1 cellular context compared by ENCODE assay signal in the genomic region with DNA sequence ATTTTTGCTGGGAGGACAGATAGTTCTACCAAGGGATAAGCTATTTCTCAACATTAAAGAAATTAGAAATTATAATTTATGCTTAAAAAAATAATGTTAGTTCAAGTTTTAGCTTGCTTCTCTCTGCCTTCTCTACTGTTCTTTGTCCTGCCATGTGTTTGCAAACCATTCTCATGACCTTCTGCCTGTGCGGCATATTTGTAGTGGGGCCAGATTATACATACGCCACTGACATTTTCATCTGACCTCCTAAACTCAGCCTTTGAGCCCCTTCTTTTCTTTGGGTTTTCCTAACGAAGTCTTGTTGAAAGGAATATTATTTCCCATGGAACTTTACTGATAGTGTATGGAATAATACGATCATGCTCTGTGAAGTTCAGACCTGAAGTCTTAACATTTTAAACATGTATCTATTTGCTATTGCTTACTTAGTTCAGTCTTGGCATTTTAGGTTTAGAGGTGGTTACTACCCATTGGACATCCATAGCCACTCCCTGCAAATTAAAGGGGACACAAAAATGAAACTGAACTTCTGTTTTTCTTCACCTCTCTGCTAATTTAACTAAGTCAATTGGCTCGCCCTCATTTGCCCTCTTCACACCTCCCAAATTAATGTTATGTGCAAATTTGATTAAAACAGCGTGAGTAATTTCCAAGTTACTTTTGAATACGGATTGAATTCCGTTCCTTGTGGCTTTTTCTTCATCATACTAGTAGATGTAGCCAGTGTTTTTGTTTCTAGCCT.
TF ChIP-seq lines count a peak whose summit lies in the region.

No MANE protein-coding gene starts in this region.

TF ChIP-seq in K562, 482 proteins besides CTCF, POLR2A, EP300 and RAD21:
- TF ChIP-seq ZNF589 (CRISPR knock-in tag; IDR thresholded peaks at IDR 0.05; ENCODE audit: low read depth) (no peak), ZNF695 (CRISPR knock-in tag; IDR thresholded peaks at IDR 0.05) (no peak), ZNF282 (CRISPR knock-in tag; IDR thresholded peaks at IDR 0.05) (no peak), DACH1 (IDR thresholded peaks at IDR 0.05; ENCODE audit: partially characterized antibody) (no peak), KDM1A (IDR thresholded peaks at IDR 0.05) (no peak), ZNF23 (CRISPR knock-in tag; IDR thresholded peaks at IDR 0.05) (no peak)
